Comparison of ENCODE assay signal across 7 cellular contexts in genomic region chr6:21757392-21757791, GRCh38.
DNase-seq lines count a peak whose midpoint lies in the region; ATAC-seq, FAIRE-seq and TF ChIP-seq lines count a peak whose summit lies in the region.
"Not testable (repeated sequence)": the region's sequence is repeated elsewhere in the genome, so short reads cannot be mapped to it uniquely, and the experiment has no call there.

No MANE protein-coding gene starts in this region.

- H3K79me1 ChIP-seq in H1 (ENCODE audit: low read depth, low read length) = not testable (repeated sequence)
- H3K79me1 ChIP-seq in trophoblast cell (ENCODE audit: low read length) = peaks cover 13% of the 10 kb centered on the region

- not testable (repeated sequence) for TF ChIP-seq EP300 in H1 (IDR thresholded peaks at IDR 0.05; ENCODE audit: borderline replicate concordance in 1 of 2, low read depth in 2 of 2, low read length in 2 of 2)

- H3K4me3 Mint-ChIP-seq in Calu3 (ENCODE audit: low read depth, unreplicated experiment) = peak overlapping the region; percentile 3
- H3K4me3 Mint-ChIP-seq in mesothelial cell of epicardium, type B pancreatic cell: not testable (repeated sequence)

- H3K4me1 Mint-ChIP-seq in Calu3 (ENCODE audit: low read depth, unreplicated experiment) (peaks cover 44% of the 10 kb centered on the region), mesothelial cell of epicardium (peaks cover 28% of the 10 kb centered on the region), type B pancreatic cell (ENCODE audit: unreplicated experiment) (peaks cover 22% of the 10 kb centered on the region)

- H3K79me2 ChIP-seq in H1 (ENCODE audit: control insufficient read depth in 1 of 2, insufficient read depth in 2 of 2, low read length in 2 of 2) = peaks cover 8 to 86% of the 10 kb centered on the region in 2 experiments
- H3K79me2 ChIP-seq in trophoblast cell (ENCODE audit: control insufficient read depth, insufficient read depth, low read length, poor library complexity) = not testable (repeated sequence)

- peaks cover 39% of the 10 kb centered on the region for H3K4me1 ChIP-seq in Panc1 (ENCODE audit: control insufficient read depth, insufficient read depth, low read length)
- H3K4me1 ChIP-seq in H1 (replicated peaks in 1 of 4; ENCODE audit: control insufficient read depth in 3 of 4, insufficient read depth in 4 of 4, low read length in 3 of 4) = peaks cover 0 to 15% (median 9%) of the 10 kb centered on the region in 4 experiments; a peak in 5 of 7 replicates
- H3K4me1 ChIP-seq in trophoblast cell (ENCODE audit: control insufficient read depth in 1 of 2, insufficient read depth in 2 of 2, low read length in 2 of 2) = peaks cover 3 to 10% of the 10 kb centered on the region in 2 experiments

- H4K5ac ChIP-seq in H1 (ENCODE audit: insufficient read length, low read depth, low read length) = not testable (repeated sequence)

- peak overlapping the region; percentile 57 for H3K27ac ChIP-seq in Panc1 (ENCODE audit: low read length)
- not testable (repeated sequence) for H3K27ac ChIP-seq in H1 (ENCODE audit: low read depth, low read length); trophoblast cell (ENCODE audit: low read depth, low read length)

- ATAC-seq in Panc1 = not testable (repeated sequence)

- WGBS in H1 (ENCODE audit: extremely low coverage in 1 of 2, insufficient coverage in 1 of 2, insufficient read length in 1 of 2, insufficient replicate concordance in 2 of 2, low coverage in 1 of 2, low lambda C conversion rate in 2 of 2, missing lambda C conversion rate in 1 of 2), 2 experiments = 86% methylated on average over 9 of the region's 10 CpGs; no CpG with 5 or more reads in 1 of the 2 experiments
- no CpG with 5 or more reads among the region's 10 CpGs for WGBS in trophoblast cell (ENCODE audit: extremely low coverage, insufficient coverage, insufficient read length)

- not testable (repeated sequence) for TF ChIP-seq RAD21 in H1 (IDR thresholded peaks at IDR 0.05 in 1 of 2, conservative IDR thresholded peaks at IDR 0.05 in 1 of 2; ENCODE audit: low read depth in 2 of 2, low read length in 2 of 2)

- not testable (repeated sequence) for H2AFZ ChIP-seq in H1 (ENCODE audit: low read length); trophoblast cell (ENCODE audit: insufficient read depth, low read length, poor library complexity)

- not testable (repeated sequence) for H4K91ac ChIP-seq in H1 (replicated peaks; ENCODE audit: insufficient read length, low read length)
- H4K91ac ChIP-seq in trophoblast cell (ENCODE audit: low read depth, low read length) = peak overlapping the region; percentile 40

- H3K14ac ChIP-seq in H1 (ENCODE audit: insufficient read length); trophoblast cell (ENCODE audit: low read length): not testable (repeated sequence)

- H3K23me2 ChIP-seq in H1 (ENCODE audit: low read depth, low read length) = not testable (repeated sequence)

- H3K4ac ChIP-seq in H1 (replicated peaks; ENCODE audit: insufficient read length, low read depth, low read length); trophoblast cell (ENCODE audit: low read depth, low read length): not testable (repeated sequence)

- not testable (repeated sequence) for H3K27me3 Mint-ChIP-seq in Calu3 (ENCODE audit: unreplicated experiment); mesothelial cell of epicardium (ENCODE audit: low read depth); type B pancreatic cell

- H3K36me3 ChIP-seq in Panc1 (ENCODE audit: control insufficient read depth, insufficient read depth, low read length) = not testable (repeated sequence)
- H3K36me3 ChIP-seq in H1 (ENCODE audit: control insufficient read depth in 2 of 4, insufficient read depth in 4 of 4, low read length in 3 of 4) (peaks cover 0 to 26% (median 7%) of the 10 kb centered on the region in 4 experiments; a peak in 5 of 8 replicates), trophoblast cell (ENCODE audit: control insufficient read depth in 1 of 2, insufficient read depth in 2 of 2, low read length in 2 of 2) (peaks cover 9 to 12% of the 10 kb centered on the region in 2 experiments)

- not testable (repeated sequence) for FAIRE-seq in H1 (lab: Jason Lieb, UNC)

- H2AK5ac ChIP-seq in H1 (ENCODE audit: low read depth, low read length) = not testable (repeated sequence)
- H2AK5ac ChIP-seq in trophoblast cell (ENCODE audit: low read length) = peak overlapping the region; percentile 32

- H3K9me3 ChIP-seq in Panc1 (ENCODE audit: control insufficient read depth, insufficient read depth, low read depth, low read length); H1 (ENCODE audit: insufficient read depth in 2 of 2, low read depth in 1 of 2, low read length in 1 of 2); trophoblast cell (ENCODE audit: insufficient read depth, low read depth, low read length): not testable (repeated sequence)

- peak; percentile 50 for DNase-seq in Calu3
- not testable (repeated sequence) for DNase-seq in Panc1 (ENCODE audit: low read depth, low spot score); H1 (ENCODE audit: low read depth in 1 of 2, low spot score in 2 of 2); mesothelial cell of epicardium (ENCODE audit: low spot score in 2 of 2, unreplicated experiment in 2 of 2); type B pancreatic cell (ENCODE audit: extremely low spot score, unreplicated experiment)
- DNase-seq in kidney tubule cell (ENCODE audit: low spot score) = peak; percentile 56
- peak; percentile 31 to 54 for DNase-seq in trophoblast cell

- not testable (repeated sequence) for TF ChIP-seq CTCF in Calu3 (IDR thresholded peaks at IDR 0.05; ENCODE audit: unreplicated experiment); Panc1 (IDR thresholded peaks at IDR 0.05); H1 (IDR thresholded peaks at IDR 0.05; ENCODE audit: control extremely low read depth in 1 of 3, insufficient read depth in 1 of 3, low read depth in 1 of 3, low read length in 3 of 3); mesothelial cell of epicardium (IDR thresholded peaks at IDR 0.05; ENCODE audit: unreplicated experiment); type B pancreatic cell (conservative IDR thresholded peaks at IDR 0.05)

- not testable (repeated sequence) for H4K8ac ChIP-seq in H1 (ENCODE audit: extremely low read depth, insufficient read depth, low read length)
- H4K8ac ChIP-seq in trophoblast cell (ENCODE audit: low read depth, low read length) = peak overlapping the region; percentile 14

- H2BK120ac ChIP-seq in H1 (replicated peaks; ENCODE audit: low read depth, low read length); trophoblast cell (ENCODE audit: insufficient read depth, low read length, poor library complexity): not testable (repeated sequence)

- not testable (repeated sequence) for H2BK15ac ChIP-seq in H1 (ENCODE audit: low read length)

- in situ Hi-C loops in Panc1 (cut with HindIII; ENCODE audit: low pct_unique_long_range_greater_than_20kb, low sequenced_read_pairs) = not testable (repeated sequence)

- not testable (repeated sequence) for H3K23ac ChIP-seq in H1 (ENCODE audit: insufficient read length); trophoblast cell (ENCODE audit: low read length)

- not testable (repeated sequence) for H4K20me1 ChIP-seq in H1 (replicated peaks in 1 of 2; ENCODE audit: control insufficient read depth in 1 of 2, insufficient read depth in 2 of 2, low read length in 2 of 2)

- not testable (repeated sequence) for H3K27me3 ChIP-seq in Panc1 (ENCODE audit: control insufficient read depth, insufficient read depth, low read length); H1 (replicated peaks in 1 of 4; ENCODE audit: control insufficient read depth in 3 of 4, extremely low read depth in 1 of 4, insufficient read depth in 3 of 4, low read length in 3 of 4); trophoblast cell (ENCODE audit: insufficient read depth, low read length)

- not testable (repeated sequence) for H3K4me2 ChIP-seq in H1 (ENCODE audit: insufficient read depth in 1 of 2, low read depth in 2 of 2, low read length in 2 of 2); trophoblast cell (ENCODE audit: low read length)

- peak overlapping the region; percentile 1 for H3K27ac Mint-ChIP-seq in Calu3 (ENCODE audit: unreplicated experiment)
- H3K27ac Mint-ChIP-seq in mesothelial cell of epicardium = peak overlapping the region; percentile 22
- peak overlapping the region; percentile 3 for H3K27ac Mint-ChIP-seq in type B pancreatic cell

- CTCF ChIA-PET in Calu3 (lab: Charles Lee) (interaction anchor here (0.6 to 1.4 kb wide), 3 partner anchors 15 to 95 kb away, joined by 3 to 5 read pairs (median 3); no protein-coding TSS in a partner anchor), H1 (lab: Charles Lee; ENCODE audit: partially characterized antibody) (interaction anchor here (0.9 kb wide), 1 partner anchor 71 kb away, joined by 3 read pairs; no protein-coding TSS in a partner anchor)
- CTCF ChIA-PET in Panc1 (lab: Charles Lee) = not testable (repeated sequence)

- not testable (repeated sequence) for H3K9ac ChIP-seq in H1 (replicated peaks in 1 of 4; ENCODE audit: extremely low read depth in 1 of 4, low read depth in 3 of 4, low read length in 3 of 4); trophoblast cell (ENCODE audit: low read length)

- intact Hi-C loops in Calu3 (cut with micrococcal nuclease; ENCODE audit: unreplicated experiment) = not testable (repeated sequence)
- intact Hi-C loops in Panc1 (cut with micrococcal nuclease; ENCODE audit: unreplicated experiment) = loop anchor here (10.0 kb wide), 1 partner anchor 157 kb away; no protein-coding TSS in a partner anchor

- peak overlapping the region; percentile 19; the same call in 1 of the 2 replicates for H3K18ac ChIP-seq in H1 (ENCODE audit: extremely low read depth, low read length)
- peak overlapping the region; percentile 26 for H3K18ac ChIP-seq in trophoblast cell (ENCODE audit: low read length)

- H2BK12ac ChIP-seq in H1 (ENCODE audit: low read depth, low read length) = not testable (repeated sequence)
- H2BK12ac ChIP-seq in trophoblast cell (ENCODE audit: low read length) = peak overlapping the region; percentile 9

- H3K36me3 Mint-ChIP-seq in Calu3 (ENCODE audit: insufficient read depth, unreplicated experiment) = not testable (repeated sequence)
- H3K36me3 Mint-ChIP-seq in mesothelial cell of epicardium (peaks cover 42% of the 10 kb centered on the region), type B pancreatic cell (peaks cover 34% of the 10 kb centered on the region)

- BruUV-seq in Calu3 (replicated peaks; lab: Mats Ljungman, UMichigan); Panc1 (replicated peaks; lab: Mats Ljungman, UMichigan): not testable (repeated sequence)

- not testable (repeated sequence) for H4K12ac ChIP-seq in trophoblast cell (ENCODE audit: low read depth, low read length)

- H3K4me3 ChIP-seq in Panc1 (ENCODE audit: low read depth in 2 of 2, low read length in 2 of 2); H1 (ENCODE audit: extremely low read depth in 1 of 4, insufficient read depth in 2 of 4, low read depth in 3 of 4, low read length in 4 of 4); trophoblast cell (ENCODE audit: low read depth, low read length): not testable (repeated sequence)

- not testable (repeated sequence) for H3K9me3 Mint-ChIP-seq in Calu3 (ENCODE audit: low read depth, unreplicated experiment); mesothelial cell of epicardium
- peaks cover 15% of the 10 kb centered on the region for H3K9me3 Mint-ChIP-seq in type B pancreatic cell

- not testable (repeated sequence) for H3K56ac ChIP-seq in H1 (replicated peaks; ENCODE audit: insufficient read length, low read depth, low read length)

- POLR2A ChIA-PET in Panc1 (lab: Charles Lee) = interaction anchor here (0.5 kb wide), 1 partner anchor 33 kb away, joined by 7 read pairs; no protein-coding TSS in a partner anchor
- POLR2A ChIA-PET in H1 (lab: Charles Lee; ENCODE audit: partially characterized antibody) = interaction anchor here (1.0 kb wide), 2 partner anchors 12 to 117 kb away, joined by 3 read pairs; no protein-coding TSS in a partner anchor

- TF ChIP-seq POLR2A in H1 (IDR thresholded peaks at IDR 0.05; ENCODE audit: control extremely low read depth in 1 of 2, low read depth in 2 of 2, low read length in 2 of 2) = not testable (repeated sequence)

- 0 out of 2 replicates have a peak overlapping the region, but pooled peaks have one; percentile 24 for H2BK5ac ChIP-seq in H1 (ENCODE audit: low read depth, low read length)
- not testable (repeated sequence) for H2BK5ac ChIP-seq in trophoblast cell (ENCODE audit: low read depth, low read length, poor library complexity)

- H2BK20ac ChIP-seq in H1 (ENCODE audit: low read length) = not testable (repeated sequence)
